ENCODE assay signal across 21 cellular contexts in the genomic region with DNA sequence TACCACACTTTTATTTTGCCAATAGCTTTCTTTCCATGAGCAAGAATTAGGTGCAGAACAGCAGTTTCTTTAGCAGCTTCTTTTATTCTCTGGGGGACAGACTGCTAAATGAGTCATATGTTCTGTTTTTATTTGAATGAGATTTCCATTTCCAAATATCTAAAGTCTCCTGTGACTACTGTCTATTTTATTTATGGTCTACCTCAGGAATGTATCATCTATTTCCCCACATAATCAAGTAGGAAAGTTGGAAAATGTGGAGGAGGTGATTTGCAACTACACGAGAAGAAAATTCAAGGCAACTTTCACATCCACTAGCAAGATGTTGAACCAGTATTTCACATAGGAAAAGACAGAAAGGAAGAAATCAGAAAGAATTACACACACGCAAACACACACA.
"Had no signal": no experiment of that assay in that cellular context is flagged by ENCODE, and none has a peak within 500 bp of the region (broad histone marks: within the 10 kb centered on the region; RNA-seq: fewer than 3 reads in every experiment).

No MANE protein-coding gene starts in this region.

- H3K36me3 Mint-ChIP-seq: activated naive CD8-positive, alpha-beta T cell; memory B cell had no signal

- H3K36me3 ChIP-seq: left lung, stomach, thyroid gland, uterus had no signal

- FAIRE-seq: islet of Langerhans had no signal

- H3K4me1 ChIP-seq: left lung, psoas muscle, stomach, thyroid gland, uterus had no signal

- H3K4me3 Mint-ChIP-seq: activated B cell treated with CpG ODN at 0.5 μM for 24 hours; activated naive CD8-positive, alpha-beta T cell; central memory CD8-positive, alpha-beta T cell; dendritic cell treated with granulocyte-macrophage colony-stimulating factor and Interleukin-4, amounts not matched to agents 40 ng/mL and 50 ng/mL, for 4 days; effector memory CD8-positive, alpha-beta T cell; memory B cell; nephron; T-helper 17 cell had no signal

- DNase-seq: activated B cell treated with CpG ODN at 0.5 μM for 24 hours; activated CD4-positive, alpha-beta T cell treated with anti-CD3 and anti-CD28 coated beads, Interleukin-2, amount 50 U/mL, for 1 hour; activated T-cell treated with anti-CD3 and anti-CD28 coated beads for 4 hours; effector memory CD8-positive, alpha-beta T cell; head of caudate nucleus; left lung; occipital lobe; psoas muscle; stimulated activated CD4-positive, alpha-beta T cell treated with anti-CD3 and anti-CD28 coated beads, Interleukin-15, amount 100 ng/mL, for 24 hours; stomach; T-helper 17 cell; thyroid gland; uterus had no signal

- H3K4me1 Mint-ChIP-seq: activated B cell treated with CpG ODN at 0.5 μM for 24 hours; central memory CD8-positive, alpha-beta T cell; memory B cell; T-helper 17 cell had no signal

- H3K9me3 ChIP-seq: left lung, psoas muscle, thyroid gland, uterus had no signal

- H3K27me3 ChIP-seq: left lung, stomach, thyroid gland, uterus had no signal

- H3K27ac Mint-ChIP-seq: activated B cell treated with CpG ODN at 0.5 μM for 24 hours; activated naive CD8-positive, alpha-beta T cell; activated T-helper 2 cell treated with anti-CD3 and anti-CD28 coated beads, Interferon-gamma antibody, Interleukin-2, Interleukin-4, amounts not matched to agents 10 μg/mL and 5 μg/mL and 100 μg/mL, durations not matched to agents 14 hours and 24 hours and 36 hours; dendritic cell treated with granulocyte-macrophage colony-stimulating factor and Interleukin-4, amounts not matched to agents 40 ng/mL and 50 ng/mL, for 4 days; effector memory CD8-positive, alpha-beta T cell; memory B cell; nephron; T-helper 17 cell had no signal

- H3K27ac ChIP-seq: epithelial cell of prostate, left lung, psoas muscle, stomach, thyroid gland, uterus had no signal

- H3K27me3 Mint-ChIP-seq: dendritic cell treated with granulocyte-macrophage colony-stimulating factor and Interleukin-4, amounts not matched to agents 40 ng/mL and 50 ng/mL, for 4 days had no signal

- H3K4me3 ChIP-seq: left lung, psoas muscle, stomach, thyroid gland, uterus had no signal

- H3K9me3 Mint-ChIP-seq: activated B cell treated with CpG ODN at 0.5 μM for 24 hours; activated T-helper 2 cell treated with anti-CD3 and anti-CD28 coated beads, Interferon-gamma antibody, Interleukin-2, Interleukin-4, amounts not matched to agents 10 μg/mL and 5 μg/mL and 100 μg/mL, durations not matched to agents 14 hours and 24 hours and 36 hours; central memory CD8-positive, alpha-beta T cell; dendritic cell treated with granulocyte-macrophage colony-stimulating factor and Interleukin-4, amounts not matched to agents 40 ng/mL and 50 ng/mL, for 4 days; effector memory CD8-positive, alpha-beta T cell had no signal
